ENCODE assay signal across 8 cellular contexts in the genomic region with DNA sequence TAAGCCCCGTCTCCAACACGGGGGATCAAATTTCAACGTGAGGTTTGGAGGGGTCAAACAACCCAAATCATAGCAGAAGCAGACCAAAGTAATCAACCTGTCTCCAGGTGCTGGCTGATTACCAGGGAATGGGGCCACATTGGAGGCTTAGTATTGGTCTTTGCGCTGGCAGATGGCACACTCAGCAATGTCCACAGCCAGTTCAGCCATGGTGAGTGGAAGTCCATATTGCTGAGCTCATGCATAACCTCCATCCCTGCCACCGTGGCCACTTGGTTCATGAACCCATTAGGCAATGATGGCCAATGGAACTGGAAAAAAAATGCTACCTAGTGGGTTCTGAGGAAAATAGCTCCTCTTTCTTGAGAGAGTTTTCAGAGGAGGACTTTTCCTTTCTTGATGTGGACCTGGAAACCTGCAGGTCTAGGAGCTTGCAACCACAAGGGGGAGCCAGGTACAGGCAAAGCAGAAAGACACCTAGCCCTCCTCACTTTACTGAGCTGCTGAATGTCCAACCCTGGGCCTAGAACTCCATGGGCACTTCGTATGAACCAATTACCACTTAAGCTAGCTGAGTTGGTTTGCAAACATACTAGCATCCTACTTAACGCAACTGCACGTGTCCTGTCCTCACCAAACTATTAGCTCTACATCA.
DNase-seq lines count a peak whose midpoint lies in the region; ATAC-seq lines count a peak whose summit lies in the region.

No MANE protein-coding gene starts in this region.

- no peak overlapping the region for H3K27ac ChIP-seq in right cardiac atrium (ENCODE audit: low read length)

- H3K27me3 ChIP-seq in right cardiac atrium (ENCODE audit: control insufficient read depth, insufficient read depth), result no peaks in the 10 kb centered on the region

- H3K36me3 Mint-ChIP-seq in activated naive CD4-positive, alpha-beta T cell treated with anti-CD3 and anti-CD28 coated beads for 36 hours (ENCODE audit: low read depth), result no peaks in the 10 kb centered on the region

- H3K27me3 Mint-ChIP-seq in activated naive CD4-positive, alpha-beta T cell treated with anti-CD3 and anti-CD28 coated beads for 36 hours (ENCODE audit: low read depth), result no peaks in the 10 kb centered on the region

- 70% methylated on average over 8 of the region's 8 CpGs for WGBS in right cardiac atrium

- ATAC-seq in GM18519 (IDR thresholded peaks at IDR 0.05; ENCODE audit: low FRiP score, unreplicated experiment) (peak; percentile 68), HG03108 (IDR thresholded peaks at IDR 0.05; ENCODE audit: unreplicated experiment) (peak; percentile 72), right cardiac atrium (peak; percentile 69 to 81), GM18861 (IDR thresholded peaks at IDR 0.05; ENCODE audit: unreplicated experiment) (no peak)

- no peak overlapping the region for H3K4me3 Mint-ChIP-seq in activated naive CD4-positive, alpha-beta T cell treated with anti-CD3 and anti-CD28 coated beads for 36 hours

- CTCF ChIA-PET in activated naive CD4-positive, alpha-beta T cell treated with anti-CD3 and anti-CD28 coated beads for 36 hours (lab: Charles Lee), result interaction anchor here (0.6 to 6.5 kb wide), 20 partner anchors 8 to 443 kb away, joined by 3 to 111 read pairs (median 4); no protein-coding TSS in a partner anchor

- no peak overlapping the region for H3K27ac Mint-ChIP-seq in activated naive CD4-positive, alpha-beta T cell treated with anti-CD3 and anti-CD28 coated beads for 36 hours

- intact Hi-C loops in activated naive CD4-positive, alpha-beta T cell treated with anti-CD3 and anti-CD28 coated beads for 36 hours (cut with micrococcal nuclease), result loop anchor here (1.0 to 2.0 kb wide), 8 partner anchors 107 to 522 kb away; no protein-coding TSS in a partner anchor
- intact Hi-C loops in right cardiac atrium (cut with DNase I), result loop anchor here in 3 of 4 donors (2.0 to 5.0 kb wide), 2 partner anchors 249 to 254 kb away; no protein-coding TSS in a partner anchor

- H3K4me1 Mint-ChIP-seq in activated naive CD4-positive, alpha-beta T cell treated with anti-CD3 and anti-CD28 coated beads for 36 hours (ENCODE audit: low read depth), result no peaks in the 10 kb centered on the region

- H3K9me3 ChIP-seq in right cardiac atrium (ENCODE audit: control insufficient read depth, low read length), result no peaks in the 10 kb centered on the region

- peak; percentile 61 for DNase-seq in AG20443 (ENCODE audit: low spot score)
- peak; percentile 47 for DNase-seq in RPMI7951 (ENCODE audit: low read depth)
- peak; percentile 83 for DNase-seq in activated naive CD4-positive, alpha-beta T cell treated with anti-CD3 and anti-CD28 coated beads for 36 hours
- DNase-seq in right cardiac atrium, result peak; percentile 65 to 84 (median 71)
- peak; percentile 61 for DNase-seq in stimulated activated CD4-positive, alpha-beta T cell treated with anti-CD3 and anti-CD28 coated beads, Interleukin-1b, Interleukin-23, amount 100 ng/mL, for 48 hours

- no peaks in the 10 kb centered on the region for H3K9me3 Mint-ChIP-seq in activated naive CD4-positive, alpha-beta T cell treated with anti-CD3 and anti-CD28 coated beads for 36 hours

- H3K4me1 ChIP-seq in right cardiac atrium (ENCODE audit: control insufficient read depth, insufficient read depth, low read length), result no peaks in the 10 kb centered on the region

- no peak overlapping the region for H3K4me3 ChIP-seq in right cardiac atrium (ENCODE audit: low read length)
